Comparison of ENCODE assay signal across 9 cellular contexts in genomic region chr13:97125051-97125809, GRCh38.
DNase-seq lines count a peak whose midpoint lies in the region; ATAC-seq and TF ChIP-seq lines count a peak whose summit lies in the region.
"Had no signal": no experiment of that assay in that cellular context is flagged by ENCODE, and none has a peak within 500 bp of the region (broad histone marks: within the 10 kb centered on the region; RNA-seq: fewer than 3 reads in every experiment).

No MANE protein-coding gene starts in this region.

- no peaks in the 10 kb centered on the region for H3K36me3 ChIP-seq in endodermal cell (ENCODE audit: control insufficient read depth, insufficient read depth, low read length)

- H3K4me3 ChIP-seq in endodermal cell (ENCODE audit: low read length) = no peak overlapping the region

- peaks cover 3% of the 10 kb centered on the region for H3K27me3 ChIP-seq in endodermal cell (ENCODE audit: control insufficient read depth, insufficient read depth, low read length, poor library complexity, severe bottlenecking)

- H3K4me1 Mint-ChIP-seq in endodermal cell (peaks cover 35% of the 10 kb centered on the region), osteocyte (ENCODE audit: unreplicated experiment) (peaks cover 58% of the 10 kb centered on the region)

- H3K9ac ChIP-seq in endodermal cell (ENCODE audit: extremely low read depth, low read length, poor library complexity, severe bottlenecking) = no peak overlapping the region

- TF ChIP-seq CTCF in endodermal cell (conservative IDR thresholded peaks at IDR 0.05) (peak; percentile 26), osteocyte (IDR thresholded peaks at IDR 0.05) (peak; percentile 48)

- no peak overlapping the region for H3K4me3 Mint-ChIP-seq in endodermal cell
- H3K4me3 Mint-ChIP-seq in osteocyte (ENCODE audit: unreplicated experiment) = no peak overlapping the region

- H3K27ac Mint-ChIP-seq in endodermal cell (no peak overlapping the region), osteocyte (ENCODE audit: unreplicated experiment) (peak overlapping the region; percentile 65)

- no peaks in the 10 kb centered on the region for H3K9me3 ChIP-seq in endodermal cell (ENCODE audit: control insufficient read depth, low read length)

- H3K27me3 Mint-ChIP-seq in endodermal cell (ENCODE audit: insufficient read depth) (peaks cover 14% of the 10 kb centered on the region), osteocyte (ENCODE audit: unreplicated experiment) (no peaks in the 10 kb centered on the region)

- H3K36me3 Mint-ChIP-seq in endodermal cell (ENCODE audit: low read depth) (no peaks in the 10 kb centered on the region), osteocyte (ENCODE audit: unreplicated experiment) (no peaks in the 10 kb centered on the region)

- no peaks in the 10 kb centered on the region for H3K9me3 Mint-ChIP-seq in endodermal cell
- H3K9me3 Mint-ChIP-seq in osteocyte (ENCODE audit: unreplicated experiment) = no peaks in the 10 kb centered on the region

- ATAC-seq in HG02759 (IDR thresholded peaks at IDR 0.05; ENCODE audit: unreplicated experiment) = peak; percentile 58

- H3K27ac ChIP-seq in endodermal cell (ENCODE audit: low read depth, low read length) = no peak overlapping the region
- H3K27ac ChIP-seq: C4-2B had no signal

- WGBS in endodermal cell (ENCODE audit: insufficient coverage in 1 of 2, insufficient read length in 1 of 2), 2 experiments = 68 to 77% methylated on average over 7 to 8 of the region's 8 CpGs

- DNase-seq in activated CD4-positive, alpha-beta T cell treated with anti-CD3 and anti-CD28 coated beads for 48 hours = peak; percentile 48
- DNase-seq in activated CD4-positive, alpha-beta T cell treated with anti-CD3 and anti-CD28 coated beads, Interleukin-2, amount 50 U/mL, for 1 hour = no peak
- DNase-seq in NCI-H748 treated with DMSO at 0.1 percent for 48 hours (lab: John Stamatoyannopoulos, UW) (peak; percentile 37), endodermal cell (no peak), osteocyte (ENCODE audit: extremely low spot score, unreplicated experiment) (no peak), SKM-1 treated with dmso at 0.1 percent for 144 hours (lab: John Stamatoyannopoulos, UW; ENCODE audit: unreplicated experiment) (no peak)
- no peak for DNase-seq in activated effector memory CD4-positive, alpha-beta T cell treated with anti-CD3 and anti-CD28 coated beads, Interleukin-2, amount 50 U/mL, for 16 hours

- H3K4me1 ChIP-seq in endodermal cell (ENCODE audit: control insufficient read depth, insufficient read depth, low read length) = peaks cover 20% of the 10 kb centered on the region

Comparison
In these comparisons a context has a peak if more than half of its experiments do, and no peak if none do; other contexts are left out.
1. DNase-seq: peak in activated CD4-positive, alpha-beta T cell treated with anti-CD3 and anti-CD28 coated beads for 48 hours (single experiment) and NCI-H748 treated with DMSO at 0.1 percent for 48 hours (single experiment); none in activated CD4-positive, alpha-beta T cell treated with anti-CD3 and anti-CD28 coated beads, Interleukin-2, amount 50 U/mL, for 1 hour (single experiment), endodermal cell (single experiment), osteocyte (single experiment), SKM-1 treated with dmso at 0.1 percent for 144 hours (single experiment) and activated effector memory CD4-positive, alpha-beta T cell treated with anti-CD3 and anti-CD28 coated beads, Interleukin-2, amount 50 U/mL, for 16 hours (single experiment).